In genomic region chr4:122922877-122923511, GRCh38 we compare ENCODE assay signal across 8 cellular contexts. TPM values are rescaled to one million over a fixed set of nuclear protein-coding genes. Genes with fewer than 3 reads are reported as not detected.
A peak's percentile ranks its signal among the peaks of the same experiment; 100 is the strongest.
DNase-seq lines count a peak whose midpoint lies in the region; ATAC-seq, FAIRE-seq and TF ChIP-seq lines count a peak whose summit lies in the region.

No MANE protein-coding gene starts in this region.

- intact Hi-C loops in adrenal gland (cut with DNase I) = loop anchor here in 1 of 2 donors (10.0 kb wide), 1 partner anchor 178 kb away; no protein-coding TSS in a partner anchor
- intact Hi-C loops in left cardiac atrium (cut with DNase I) = loop anchor here in 1 of 2 donors (5.0 kb wide), 1 partner anchor 166 kb away; no protein-coding TSS in a partner anchor

- H3K36me3 ChIP-seq in adrenal gland (replicated peaks in 1 of 2) = no peaks in the 10 kb centered on the region

- H3K9me3 ChIP-seq in adrenal gland (replicated peaks in 1 of 3) = no peaks in the 10 kb centered on the region

- H3K4me1 Mint-ChIP-seq in progenitor cell of endocrine pancreas (ENCODE audit: low read depth) = peaks cover 10% of the 10 kb centered on the region

- H3K27me3 ChIP-seq in adrenal gland = no peaks in the 10 kb centered on the region

- TF ChIP-seq CTCF in adrenal gland (IDR thresholded peaks at IDR 0.05) (no peak), progenitor cell of endocrine pancreas (IDR thresholded peaks at IDR 0.05; ENCODE audit: unreplicated experiment) (no peak)

- H3K36me3 Mint-ChIP-seq in progenitor cell of endocrine pancreas (ENCODE audit: insufficient read depth) = no peaks in the 10 kb centered on the region

- FAIRE-seq in GM12891 (lab: Jason Lieb, UNC) = peak; percentile 95
- FAIRE-seq in urothelium cell line (lab: Jason Lieb, UNC) = no peak

- H3K4me3 ChIP-seq in adrenal gland = peak overlapping the region; percentile 30 to 96 (median 85)

- H3K27ac ChIP-seq in adrenal gland = peak overlapping the region in 4 of 5 donors; percentile 45 to 84 (median 61)

- H3K9me3 Mint-ChIP-seq in progenitor cell of endocrine pancreas (ENCODE audit: low read depth) = no peaks in the 10 kb centered on the region

- peak; percentile 53 for DNase-seq in GM12891 (ENCODE audit: insufficient read length, low spot score)
- peak; percentile 31 for DNase-seq in NCI-H1417 treated with DMSO at 0.1 percent for 48 hours (lab: John Stamatoyannopoulos, UW)
- peak; percentile 81 for DNase-seq in T follicular helper cell (ENCODE audit: low read depth)
- DNase-seq in adrenal gland = peak; percentile 78 to 92 (median 84)
- peak; percentile 88 for DNase-seq in left cardiac atrium
- DNase-seq in progenitor cell of endocrine pancreas (ENCODE audit: low spot score, unreplicated experiment) = peak; percentile 56
- peak; percentile 88 for DNase-seq in urothelium cell line (ENCODE audit: low spot score)

- peak overlapping the region; percentile 97 for H3K27ac Mint-ChIP-seq in progenitor cell of endocrine pancreas

- H3K27me3 Mint-ChIP-seq in progenitor cell of endocrine pancreas = no peaks in the 10 kb centered on the region

- TF ChIP-seq POLR2A in GM12891 (IDR thresholded peaks at IDR 0.05; ENCODE audit: low read depth, low read length) (no peak), adrenal gland (IDR thresholded peaks at IDR 0.05) (peak in 1 of 2 donors; percentile 20)

- WGBS in adrenal gland, 4 donors = 0 to 1% (median 0%) methylated on average over 34 of the region's 34 CpGs

- H3K4me3 Mint-ChIP-seq in progenitor cell of endocrine pancreas (ENCODE audit: low read depth) = peak overlapping the region; percentile 96

- H3K4me1 ChIP-seq in adrenal gland (replicated peaks in 1 of 2) = peaks cover 7 to 19% of the 10 kb centered on the region in 2 donors

- ATAC-seq in HG02763 (IDR thresholded peaks at IDR 0.05; ENCODE audit: unreplicated experiment) (peak; percentile 97), left cardiac atrium (peak; percentile 98 to 99)

TF ChIP-seq in GM12891, 5 proteins besides CTCF, POLR2A, EP300 and RAD21:
- peak; percentile 47; the same call in 1 of the 2 replicates for TF ChIP-seq TAF1 (IDR thresholded peaks at IDR 0.05; ENCODE audit: low read depth, low read length)
- no peak for TF ChIP-seq SPI1 (IDR thresholded peaks at IDR 0.05; ENCODE audit: low read depth, low read length)
- TF ChIP-seq PAX5 (IDR thresholded peaks at IDR 0.05; ENCODE audit: insufficient read depth, low read length, severe bottlenecking) = no peak
- peak; percentile 47; the same call in 1 of the 2 replicates for TF ChIP-seq POLR2AphosphoS5 (IDR thresholded peaks at IDR 0.05; ENCODE audit: low read depth, low read length)
- peak; percentile 22; the same call in 1 of the 2 replicates for TF ChIP-seq POU2F2 (IDR thresholded peaks at IDR 0.05; ENCODE audit: low read depth, low read length)

RNA-seq across cellular contexts. Expression of gene NUDT6, which starts 0.6 kb away (rescaled TPM):
- 2.9 TPM for polyA plus RNA-seq in GM12891 (2012; ENCODE audit: low read depth, missing spikeins)
- 10 to 100 TPM in 5 of 8 donors, 1 to 10 TPM in 3; 6.4 to 31.1 (median 11.3) TPM for total RNA-seq in adrenal gland
- 10 to 100 TPM; 16.4 to 19.6 (median 18.8) TPM for polyA plus RNA-seq in adrenal gland
- 1 to 10 TPM; 9.1 to 9.2 TPM for total RNA-seq in left cardiac atrium
- 6.3 and 8.6 TPM in 2 replicates for total RNA-seq in progenitor cell of endocrine pancreas

Comparison
In these comparisons a context has a peak if more than half of its experiments do, and no peak if none do; other contexts are left out.
1. Peak in every context shown above with its lines: DNase-seq, ATAC-seq, H3K4me3 ChIP-seq and H3K27ac ChIP-seq.
2. DNase-seq: peak in every context shown above with its lines; median percentile 88 in left cardiac atrium; 88 in urothelium cell line; 84 in adrenal gland; 81 in T follicular helper cell; 56 in progenitor cell of endocrine pancreas; 53 in GM12891; 31 in NCI-H1417 treated with DMSO at 0.1 percent for 48 hours.